1 cellular context compared by ENCODE assay signal in genomic region chr9:112072721-112073553, GRCh38.
TF ChIP-seq lines count a peak whose summit lies in the region.

No MANE protein-coding gene starts in this region.

TF ChIP-seq in K562, 482 proteins besides CTCF, POLR2A, EP300 and RAD21 (continued from another document and continues in another):
- TF ChIP-seq ZNF232 (CRISPR knock-in tag; IDR thresholded peaks at IDR 0.05) (no peak), ETV6 (IDR thresholded peaks at IDR 0.05; ENCODE audit: borderline replicate concordance in 1 of 2, low read depth in 2 of 2, low read length in 1 of 2) (0 out of 4 replicates have a peak, but pooled peaks of 1 of the 2 experiments have one; percentile 19), ETV6 (CRISPR knock-in tag; IDR thresholded peaks at IDR 0.05; ENCODE audit: borderline replicate concordance) (no peak), NRF1 (conservative IDR thresholded peaks at IDR 0.05 in 1 of 2, IDR thresholded peaks at IDR 0.05 in 1 of 2) (peak in 1 of 2 experiments; percentile 44; a peak in 1 of 4 replicates), THRA (IDR thresholded peaks at IDR 0.05) (no peak), ZNF77 (CRISPR knock-in tag; IDR thresholded peaks at IDR 0.05) (no peak), POLR2G (IDR thresholded peaks at IDR 0.05; ENCODE audit: low read depth, low read length) (no peak), HNRNPH1 (optimal IDR thresholded peaks at IDR 0.05; ENCODE audit: low read depth, low read length) (no peak), ZNF696 (CRISPR knock-in tag; conservative IDR thresholded peaks at IDR 0.05) (no peak), KAT2B (IDR thresholded peaks at IDR 0.05; ENCODE audit: low read depth, low read length) (no peak), HES1 (IDR thresholded peaks at IDR 0.05; ENCODE audit: low read depth) (no peak), KDM1A (IDR thresholded peaks at IDR 0.05) (peak in 1 of 2 experiments; percentile 43; a peak in 1 of 4 replicates), SREBF2 (CRISPR knock-in tag; IDR thresholded peaks at IDR 0.05) (no peak), NCOA6 (IDR thresholded peaks at IDR 0.05) (0 out of 2 replicates have a peak, but pooled peaks have one; percentile 33), ETS2 (tag; IDR thresholded peaks at IDR 0.05; ENCODE audit: borderline replicate concordance, poor library complexity, severe bottlenecking) (no peak), MAZ (CRISPR knock-in tag; conservative IDR thresholded peaks at IDR 0.05 in 1 of 2, IDR thresholded peaks at IDR 0.05 in 1 of 2) (peak in 1 of 2 experiments; percentile 24; a peak in 1 of 4 replicates), TCF15 (CRISPR knock-in tag; IDR thresholded peaks at IDR 0.05) (no peak), NCOR1 (IDR thresholded peaks at IDR 0.05) (peak; percentile 81), TRIM24 (IDR thresholded peaks at IDR 0.05) (peak in 1 of 2 experiments; percentile 62; a peak in 1 of 4 replicates), NFATC3 (IDR thresholded peaks at IDR 0.05) (no peak), LCOR (CRISPR knock-in tag; IDR thresholded peaks at IDR 0.05) (no peak), ZBTB2 (IDR thresholded peaks at IDR 0.05) (peak; percentile 47; the same call in 1 of the 2 replicates), HMBOX1 (IDR thresholded peaks at IDR 0.05) (peak; percentile 72), TAL1 (IDR thresholded peaks at IDR 0.05) (peak; percentile 83), ZNF512 (tag; IDR thresholded peaks at IDR 0.05) (no peak), RREB1 (CRISPR knock-in tag; IDR thresholded peaks at IDR 0.05) (0 out of 2 replicates have a peak, but pooled peaks have one; percentile 20), ZBED1 (IDR thresholded peaks at IDR 0.05) (no peak), USF1 (CRISPR knock-in tag; IDR thresholded peaks at IDR 0.05) (0 out of 2 replicates have a peak, but pooled peaks have one; percentile 12), CREB3 (tag; conservative IDR thresholded peaks at IDR 0.05; ENCODE audit: low read depth) (0 out of 2 replicates have a peak, but pooled peaks have one; percentile 32), ESRRA (IDR thresholded peaks at IDR 0.05; ENCODE audit: borderline replicate concordance, low read depth) (no peak), ZNF830 (CRISPR knock-in tag; IDR thresholded peaks at IDR 0.05) (no peak), ZBTB1 (CRISPR knock-in tag; IDR thresholded peaks at IDR 0.05; ENCODE audit: borderline replicate concordance, low read depth) (no peak), PKNOX1 (IDR thresholded peaks at IDR 0.05) (peak; percentile 46), ATF7 (IDR thresholded peaks at IDR 0.05) (peak; percentile 63), ZNF212 (CRISPR knock-in tag; IDR thresholded peaks at IDR 0.05) (peak; percentile 44; the same call in 1 of the 2 replicates), FOXA3 (CRISPR knock-in tag; conservative IDR thresholded peaks at IDR 0.05 in 1 of 2, IDR thresholded peaks at IDR 0.05 in 1 of 2) (0 out of 4 replicates have a peak, but pooled peaks of 1 of the 2 experiments have one; percentile 27), SMARCA5 (IDR thresholded peaks at IDR 0.05) (no peak), ZNF263 (CRISPR knock-in tag; IDR thresholded peaks at IDR 0.05; ENCODE audit: borderline replicate concordance) (peak; percentile 47; the same call in 1 of the 2 replicates), HDAC6 (IDR thresholded peaks at IDR 0.05; ENCODE audit: low read depth, low read length) (no peak), NR0B1 (IDR thresholded peaks at IDR 0.05; ENCODE audit: partially characterized antibody) (no peak), ZNF133 (CRISPR knock-in tag; IDR thresholded peaks at IDR 0.05) (no peak)
